Comparison of ENCODE assay signal across 8 cellular contexts in the genomic region with DNA sequence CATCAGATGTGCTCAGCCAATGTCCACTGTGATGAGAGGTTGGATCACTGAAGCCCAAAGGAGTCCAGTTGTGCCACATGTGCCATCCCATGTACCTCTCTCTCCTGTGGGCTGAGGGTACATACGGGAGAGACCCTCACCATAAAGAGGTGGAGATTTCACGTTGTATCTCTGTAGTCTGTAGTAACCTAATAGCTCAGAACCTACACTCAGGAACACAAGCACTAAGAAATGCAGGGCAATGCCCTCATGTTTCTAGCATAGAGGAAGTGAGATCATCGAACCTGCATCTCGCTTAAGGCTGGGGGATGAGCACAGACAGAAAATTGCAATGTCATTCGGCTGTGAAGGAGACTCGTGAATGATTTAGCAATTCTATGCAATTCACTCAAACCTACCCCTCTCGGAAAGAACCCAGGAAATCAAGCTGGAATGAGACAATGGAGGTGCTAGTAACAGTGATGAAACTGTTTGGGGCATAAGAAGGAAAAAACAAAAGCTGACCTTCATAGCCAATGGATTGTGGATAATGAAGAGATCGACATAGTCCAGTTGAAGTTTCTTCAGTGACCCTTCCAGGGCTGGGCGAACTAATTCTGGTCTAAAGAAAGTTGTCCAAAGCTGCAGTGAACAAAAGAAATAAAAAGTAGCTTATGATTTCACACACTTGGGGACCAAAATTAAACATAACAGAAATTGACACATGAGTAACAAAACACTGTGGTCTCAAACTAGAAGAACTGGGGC.
DNase-seq lines count a peak whose midpoint lies in the region; ATAC-seq and TF ChIP-seq lines count a peak whose summit lies in the region.

No MANE protein-coding gene starts in this region.

- H3K9me3 ChIP-seq in SJSA1 (replicated peaks): no peaks in the 10 kb centered on the region
- no peaks in the 10 kb centered on the region for H3K9me3 ChIP-seq in right cardiac atrium (ENCODE audit: control insufficient read depth, low read length)

- intact Hi-C loops in right cardiac atrium (cut with DNase I) (loop anchor here in 2 of 4 donors (5.0 to 10.0 kb wide), 2 partner anchors 437 to 440 kb away; no protein-coding TSS in a partner anchor), lower leg skin (cut with DNase I; ENCODE audit: low total_unique reads) (loop anchor here (5.0 kb wide), 1 partner anchor 437 kb away; no protein-coding TSS in a partner anchor)

- H3K4me3 ChIP-seq in SJSA1 (no peak overlapping the region), right cardiac atrium (ENCODE audit: low read length) (no peak overlapping the region), lower leg skin (ENCODE audit: low read depth, poor library complexity, severe bottlenecking) (no peak overlapping the region)

- ATAC-seq in GM18499 (IDR thresholded peaks at IDR 0.05; ENCODE audit: insufficient read depth, unreplicated experiment) (peak; percentile 54), HG02763 (IDR thresholded peaks at IDR 0.05; ENCODE audit: unreplicated experiment) (peak; percentile 51), right cardiac atrium (peak; percentile 25 to 79), GM21526 (IDR thresholded peaks at IDR 0.05; ENCODE audit: low FRiP score, unreplicated experiment) (no peak)

- DNase-seq in SJSA1 (ENCODE audit: low read depth in 1 of 2, low spot score in 2 of 2): peak; percentile 47 to 55
- DNase-seq in right cardiac atrium: no peak
- no peak for DNase-seq in SW480 (ENCODE audit: low spot score)
- no peak for DNase-seq in lower leg skin (ENCODE audit: low spot score in 2 of 2)
- DNase-seq in pons (ENCODE audit: low spot score): no peak

- no peak for TF ChIP-seq POLR2A in lower leg skin (IDR thresholded peaks at IDR 0.05)

- peaks cover 11% of the 10 kb centered on the region; the same call in 1 of the 2 replicates for H3K36me3 ChIP-seq in SJSA1

- TF ChIP-seq CTCF in lower leg skin (IDR thresholded peaks at IDR 0.05): no peak

- H3K4me1 ChIP-seq in SJSA1 (replicated peaks) (peaks cover 18% of the 10 kb centered on the region), right cardiac atrium (ENCODE audit: control insufficient read depth, insufficient read depth, low read length) (no peaks in the 10 kb centered on the region)

- peak overlapping the region; percentile 74 for H3K27ac ChIP-seq in SJSA1
- H3K27ac ChIP-seq in right cardiac atrium (ENCODE audit: low read length): no peak overlapping the region

- 55% methylated on average over 9 of the region's 9 CpGs for WGBS in right cardiac atrium
- 69 to 70% methylated on average over 9 of the region's 9 CpGs for WGBS in lower leg skin, 2 donors

- no peaks in the 10 kb centered on the region for H3K27me3 ChIP-seq in SJSA1 (replicated peaks)
- no peaks in the 10 kb centered on the region for H3K27me3 ChIP-seq in right cardiac atrium (ENCODE audit: control insufficient read depth, insufficient read depth)

Comparison
In these comparisons a context has a peak if more than half of its experiments do, and no peak if none do; other contexts are left out.
1. DNase-seq: peak in SJSA1 (2 of 2); none in right cardiac atrium (0 of 3), SW480 (single experiment), lower leg skin (0 of 2) and pons (single experiment).